2 cellular contexts compared by ENCODE assay signal in the genomic region with DNA sequence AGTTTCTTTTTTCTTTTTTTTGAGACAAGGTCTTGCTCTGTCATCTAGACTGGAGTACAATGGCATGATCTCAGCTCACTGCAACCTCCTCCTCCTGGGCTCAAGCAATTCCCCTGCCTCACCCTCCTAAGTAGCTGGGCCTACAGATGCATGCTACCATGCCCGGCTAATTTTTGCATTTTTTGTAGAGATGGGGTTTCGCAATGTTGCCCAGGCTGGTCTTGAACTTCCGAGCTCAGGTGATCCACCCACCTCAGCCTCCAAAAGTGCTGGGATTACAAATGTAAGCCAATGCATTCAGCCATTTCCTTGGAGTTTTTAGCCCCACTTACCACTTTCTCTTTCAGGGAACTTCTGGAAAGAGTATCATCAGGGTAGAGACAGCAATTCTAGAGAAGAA.
TF ChIP-seq lines count a peak whose summit lies in the region.

No MANE protein-coding gene starts in this region.

TF ChIP-seq in HepG2, 621 proteins besides CTCF, POLR2A, EP300 and RAD21:
- TF ChIP-seq SSRP1 (CRISPR knock-in tag; IDR thresholded peaks at IDR 0.05) (no peak), CEBPB (IDR thresholded peaks at IDR 0.05; ENCODE audit: borderline replicate concordance, low read depth, low read length) (0 out of 2 replicates have a peak, but pooled peaks have one; percentile 10)
- TF ChIP-seq, protein P1, sequence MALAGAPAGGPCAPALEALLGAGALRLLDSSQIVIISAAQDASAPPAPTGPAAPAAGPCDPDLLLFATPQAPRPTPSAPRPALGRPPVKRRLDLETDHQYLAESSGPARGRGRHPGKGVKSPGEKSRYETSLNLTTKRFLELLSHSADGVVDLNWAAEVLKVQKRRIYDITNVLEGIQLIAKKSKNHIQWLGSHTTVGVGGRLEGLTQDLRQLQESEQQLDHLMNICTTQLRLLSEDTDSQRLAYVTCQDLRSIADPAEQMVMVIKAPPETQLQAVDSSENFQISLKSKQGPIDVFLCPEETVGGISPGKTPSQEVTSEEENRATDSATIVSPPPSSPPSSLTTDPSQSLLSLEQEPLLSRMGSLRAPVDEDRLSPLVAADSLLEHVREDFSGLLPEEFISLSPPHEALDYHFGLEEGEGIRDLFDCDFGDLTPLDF (CRISPR knock-in tag; IDR thresholded peaks at IDR 0.05): no peak

TF ChIP-seq in H1, 55 proteins besides CTCF, POLR2A, EP300 and RAD21:
- TF ChIP-seq CEBPB (IDR thresholded peaks at IDR 0.05; ENCODE audit: low read depth, low read length) (0 out of 2 replicates have a peak, but pooled peaks have one; percentile 5), BCL11A (IDR thresholded peaks at IDR 0.05; ENCODE audit: low read depth in 2 of 2, low read length in 2 of 2) (no peak)
- TF ChIP-seq, protein P2, sequence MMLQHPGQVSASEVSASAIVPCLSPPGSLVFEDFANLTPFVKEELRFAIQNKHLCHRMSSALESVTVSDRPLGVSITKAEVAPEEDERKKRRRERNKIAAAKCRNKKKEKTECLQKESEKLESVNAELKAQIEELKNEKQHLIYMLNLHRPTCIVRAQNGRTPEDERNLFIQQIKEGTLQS (IDR thresholded peaks at IDR 0.05; ENCODE audit: insufficient read depth, low read depth, low read length): no peak
TF ChIP-seq in H1: peak in this region for 1.
